16 cellular contexts compared by ENCODE assay signal in genomic region chr14:71116206-71117122, GRCh38.
DNase-seq lines count a peak whose midpoint lies in the region; ATAC-seq, FAIRE-seq and TF ChIP-seq lines count a peak whose summit lies in the region.
"Had no signal": no experiment of that assay in that cellular context is flagged by ENCODE, and none has a peak within 500 bp of the region (broad histone marks: within the 10 kb centered on the region; RNA-seq: fewer than 3 reads in every experiment).

No MANE protein-coding gene starts in this region.

- ATAC-seq in right cardiac atrium (peak; percentile 16 to 23), left ventricle myocardium superior (no peak), HG02840 (IDR thresholded peaks at IDR 0.05; ENCODE audit: low FRiP score, unreplicated experiment) (no peak)
- ATAC-seq: SK-N-SH treated with all-trans-retinoic acid at 6 μM for 48 hours had no signal

- H3K27ac ChIP-seq in right cardiac atrium (ENCODE audit: low read length) (no peak overlapping the region), Karpas-422 (ENCODE audit: low read length) (peak overlapping the region; percentile 79)
- H3K27ac ChIP-seq: neutrophil had no signal

- H3K36me3 ChIP-seq in Karpas-422 (ENCODE audit: insufficient read depth, low read length) = no peaks in the 10 kb centered on the region

- H2AFZ ChIP-seq in Karpas-422 (ENCODE audit: low read length) = peak overlapping the region; percentile 50; the same call in 1 of the 2 replicates

- H3K79me2 ChIP-seq in Karpas-422 (ENCODE audit: low read length) = no peaks in the 10 kb centered on the region

- H3K4me3 Mint-ChIP-seq in nephron progenitor cell = no peak overlapping the region

- DNase-seq in right cardiac atrium (no peak), left ventricle myocardium superior (no peak), Karpas-422 (peak; percentile 88), kidney tubule cell (ENCODE audit: low spot score) (peak; percentile 35), urothelium cell line (ENCODE audit: low spot score) (no peak), nephron progenitor cell (no peak), amniotic stem cell (lab: John Stamatoyannopoulos, UW) (no peak)
- DNase-seq: activated CD4-positive, alpha-beta T cell treated with anti-CD3 and anti-CD28 coated beads, Interleukin-2, amount 50 U/mL, for 4 hours; activated naive CD4-positive, alpha-beta T cell; DMS79 treated with DMSO at 0.1 percent for 48 hours; kidney; NCI-H82; stimulated activated CD4-positive, alpha-beta T cell treated with anti-CD3 and anti-CD28 coated beads, Interleukin-15, amount 100 ng/mL, for 24 hours had no signal

- peaks cover 46% of the 10 kb centered on the region for H3K36me3 Mint-ChIP-seq in nephron progenitor cell (ENCODE audit: low read depth)

- H3K4me3 ChIP-seq in right cardiac atrium (ENCODE audit: low read length) = no peak overlapping the region
- H3K4me3 ChIP-seq in Karpas-422 (ENCODE audit: low read length) = peak overlapping the region; percentile 55

- H3K9me3 ChIP-seq in right cardiac atrium (ENCODE audit: control insufficient read depth, low read length) (no peaks in the 10 kb centered on the region), Karpas-422 (ENCODE audit: low read length) (no peaks in the 10 kb centered on the region)
- H3K9me3 ChIP-seq: neutrophil had no signal

- no peaks in the 10 kb centered on the region for H3K9me2 ChIP-seq in Karpas-422 (replicated peaks; ENCODE audit: insufficient read depth, low read length)

- intact Hi-C loops in right cardiac atrium (cut with DNase I) (no loop called here), left ventricle myocardium superior (cut with micrococcal nuclease) (no loop called here)

- no peaks in the 10 kb centered on the region for H3K4me1 ChIP-seq in right cardiac atrium (ENCODE audit: control insufficient read depth, insufficient read depth, low read length)
- H3K4me1 ChIP-seq in Karpas-422 (ENCODE audit: low read length) = peaks cover 55% of the 10 kb centered on the region

- peak overlapping the region; percentile 78 for H3K4me2 ChIP-seq in Karpas-422 (ENCODE audit: low read depth, low read length, poor library complexity, severe bottlenecking)

- H3K27me3 Mint-ChIP-seq in nephron progenitor cell (ENCODE audit: low read depth, poor library complexity) = no peaks in the 10 kb centered on the region

- no peak overlapping the region for H3K27ac Mint-ChIP-seq in nephron progenitor cell

- H3K9ac ChIP-seq in Karpas-422 (ENCODE audit: low read length) = peak overlapping the region; percentile 44

- FAIRE-seq in urothelium cell line (lab: Jason Lieb, UNC) = peak; percentile 84
- FAIRE-seq: kidney had no signal

- H4K20me1 ChIP-seq in Karpas-422 (ENCODE audit: insufficient read depth, low read depth, low read length) = no peaks in the 10 kb centered on the region

- H3K9me3 Mint-ChIP-seq in nephron progenitor cell = peaks cover 10% of the 10 kb centered on the region

- H3K4me1 Mint-ChIP-seq in nephron progenitor cell = peaks cover 4% of the 10 kb centered on the region

- TF ChIP-seq CTCF in nephron progenitor cell (IDR thresholded peaks at IDR 0.05) = no peak

- 76% methylated on average over 12 of the region's 12 CpGs for WGBS in right cardiac atrium

- H3K27me3 ChIP-seq in right cardiac atrium (ENCODE audit: control insufficient read depth, insufficient read depth) (no peaks in the 10 kb centered on the region), Karpas-422 (ENCODE audit: low read length) (no peaks in the 10 kb centered on the region)
- H3K27me3 ChIP-seq: neutrophil had no signal

Comparison
In these comparisons a context has a peak if more than half of its experiments do, and no peak if none do; other contexts are left out.
1. ATAC-seq: peak in right cardiac atrium (2 of 2); none in left ventricle myocardium superior (single experiment) and HG02840 (single experiment).
2. DNase-seq: peak in Karpas-422 (single experiment) and kidney tubule cell (single experiment); none in right cardiac atrium (0 of 3), left ventricle myocardium superior (single experiment), urothelium cell line (single experiment), nephron progenitor cell (single experiment) and amniotic stem cell (single experiment).